8 cellular contexts compared by ENCODE assay signal in the genomic region with DNA sequence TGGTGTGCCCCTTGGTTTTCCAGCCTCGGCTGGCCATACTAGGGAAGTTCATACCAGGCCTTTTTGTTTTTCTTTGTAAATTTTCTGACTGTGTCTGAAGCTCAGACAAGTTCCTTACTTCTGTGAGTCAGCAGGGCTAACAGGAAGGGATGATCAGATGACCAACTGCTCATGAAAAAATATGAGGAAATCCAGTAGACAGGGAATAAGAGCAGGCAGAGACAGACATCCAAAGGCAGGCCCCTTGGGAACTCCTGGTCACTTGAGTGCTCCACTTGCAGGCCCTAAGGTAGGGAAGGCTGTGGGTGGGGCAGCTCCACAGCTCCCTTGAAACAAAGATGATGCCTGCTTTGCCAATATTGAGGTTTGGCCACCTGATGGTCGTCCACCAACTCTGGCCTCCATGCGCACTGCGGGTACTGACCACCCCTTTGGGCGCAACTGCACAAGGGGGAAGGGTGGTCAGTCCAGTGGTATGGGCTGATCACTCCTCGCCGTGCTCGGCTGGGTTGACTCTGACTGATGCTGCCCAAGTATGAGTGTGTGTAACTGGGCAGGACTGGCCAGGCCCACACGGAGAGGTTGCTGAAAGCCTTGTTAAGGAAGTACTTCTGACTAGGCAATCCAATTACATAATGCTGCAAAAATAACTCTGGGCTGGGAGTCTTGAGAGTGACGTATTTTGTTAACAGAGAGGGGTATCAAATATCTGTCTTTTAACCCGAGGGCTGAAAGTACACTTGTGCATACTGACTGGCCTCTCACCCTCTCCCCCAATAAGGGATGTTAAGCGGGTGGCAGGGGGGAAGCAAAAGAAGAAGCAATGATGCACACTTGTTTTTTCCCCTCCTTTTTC. TPM values are rescaled to one million over a fixed set of nuclear protein-coding genes. Genes with fewer than 3 reads are reported as not detected.
DNase-seq lines count a peak whose midpoint lies in the region; ATAC-seq and TF ChIP-seq lines count a peak whose summit lies in the region.

No MANE protein-coding gene starts in this region.

- H3K27ac Mint-ChIP-seq in HFFc6, result peak overlapping the region; percentile 100
- no peak overlapping the region for H3K27ac Mint-ChIP-seq in activated CD4-positive, alpha-beta memory T cell treated with anti-CD3 and anti-CD28 coated beads, Interleukin-2, amount 10 ng/mL, durations not matched to agents 7 days and 5 days
- H3K27ac Mint-ChIP-seq in CD4-positive, alpha-beta memory T cell, result peak overlapping the region in 1 of 7 donors; percentile 29

- no peak; the same call in 1 of the 2 replicates for TF ChIP-seq CTCF in HFFc6 (IDR thresholded peaks at IDR 0.05)

- peak overlapping the region; percentile 70 for H3K27ac ChIP-seq in SJCRH30
- no peak overlapping the region for H3K27ac ChIP-seq in CD4-positive, alpha-beta memory T cell (ENCODE audit: low read depth, low read length)

- peaks cover 25% of the 10 kb centered on the region for H3K4me1 ChIP-seq in SJCRH30
- H3K4me1 ChIP-seq in CD4-positive, alpha-beta memory T cell (ENCODE audit: insufficient read depth, low read length), result no peaks in the 10 kb centered on the region

- H3K9me3 ChIP-seq in SJCRH30 (replicated peaks), result no peaks in the 10 kb centered on the region
- no peaks in the 10 kb centered on the region for H3K9me3 ChIP-seq in CD4-positive, alpha-beta memory T cell (ENCODE audit: control insufficient read depth in 1 of 2, low read length in 2 of 2)

- H3K4me3 Mint-ChIP-seq in HFFc6, result peak overlapping the region; percentile 75
- no peak overlapping the region for H3K4me3 Mint-ChIP-seq in activated CD4-positive, alpha-beta memory T cell treated with anti-CD3 and anti-CD28 coated beads, Interleukin-2, amount 10 ng/mL, durations not matched to agents 7 days and 5 days
- no peak overlapping the region for H3K4me3 Mint-ChIP-seq in CD4-positive, alpha-beta memory T cell

- POLR2A ChIA-PET in activated CD4-positive, alpha-beta memory T cell treated with anti-CD3 and anti-CD28 coated beads, Interleukin-2, amount 10 ng/mL, durations not matched to agents 7 days and 5 days (lab: Charles Lee), result no interaction called here
- POLR2A ChIA-PET in CD4-positive, alpha-beta memory T cell (lab: Charles Lee; ENCODE audit: partially characterized antibody), result no interaction called here

- H3K36me3 Mint-ChIP-seq in HFFc6 (ENCODE audit: low read depth), result no peaks in the 10 kb centered on the region
- no peaks in the 10 kb centered on the region for H3K36me3 Mint-ChIP-seq in activated CD4-positive, alpha-beta memory T cell treated with anti-CD3 and anti-CD28 coated beads, Interleukin-2, amount 10 ng/mL, durations not matched to agents 7 days and 5 days (ENCODE audit: low read depth)
- H3K36me3 Mint-ChIP-seq in CD4-positive, alpha-beta memory T cell, result no peaks in the 10 kb centered on the region

- no peak for ATAC-seq in GM21717 (IDR thresholded peaks at IDR 0.05; ENCODE audit: unreplicated experiment)

- H3K36me3 ChIP-seq in SJCRH30, result no peaks in the 10 kb centered on the region
- no peaks in the 10 kb centered on the region for H3K36me3 ChIP-seq in CD4-positive, alpha-beta memory T cell (ENCODE audit: insufficient read depth, low read length)

- DNase-seq in HFFc6 (peak; percentile 93), SJCRH30 (peak; percentile 54 to 76), foreskin melanocyte (peak; percentile 85), renal cortical epithelial cell (ENCODE audit: low read depth) (peak; percentile 96)
- DNase-seq in activated CD4-positive, alpha-beta memory T cell treated with anti-CD3 and anti-CD28 coated beads, Interleukin-2, amount 10 ng/mL, durations not matched to agents 7 days and 5 days, result no peak
- DNase-seq in activated effector memory CD4-positive, alpha-beta T cell treated with Interleukin-2 at 50 U/mL for 16 hours, result no peak
- no peak for DNase-seq in CD4-positive, alpha-beta memory T cell

- H3K9me3 Mint-ChIP-seq in HFFc6, result no peaks in the 10 kb centered on the region
- no peaks in the 10 kb centered on the region for H3K9me3 Mint-ChIP-seq in activated CD4-positive, alpha-beta memory T cell treated with anti-CD3 and anti-CD28 coated beads, Interleukin-2, amount 10 ng/mL, durations not matched to agents 7 days and 5 days
- peaks cover 0 to under 1% (median 0%) of the 10 kb centered on the region in 8 donors for H3K9me3 Mint-ChIP-seq in CD4-positive, alpha-beta memory T cell

- 0 out of 2 replicates have a peak overlapping the region, but pooled peaks have one; percentile 9 for H3K4me3 ChIP-seq in SJCRH30
- no peak overlapping the region for H3K4me3 ChIP-seq in CD4-positive, alpha-beta memory T cell (ENCODE audit: low read length in 2 of 2)

- H3K4me1 Mint-ChIP-seq in HFFc6 (ENCODE audit: low read depth), result peaks cover 75% of the 10 kb centered on the region
- H3K4me1 Mint-ChIP-seq in activated CD4-positive, alpha-beta memory T cell treated with anti-CD3 and anti-CD28 coated beads, Interleukin-2, amount 10 ng/mL, durations not matched to agents 7 days and 5 days, result peaks cover 5% of the 10 kb centered on the region
- peaks cover 0 to 2% (median 0%) of the 10 kb centered on the region in 4 donors for H3K4me1 Mint-ChIP-seq in CD4-positive, alpha-beta memory T cell

- H3K27me3 Mint-ChIP-seq in HFFc6 (ENCODE audit: insufficient read depth), result peaks cover 5% of the 10 kb centered on the region; the same call in 1 of the 2 replicates
- H3K27me3 Mint-ChIP-seq in activated CD4-positive, alpha-beta memory T cell treated with anti-CD3 and anti-CD28 coated beads, Interleukin-2, amount 10 ng/mL, durations not matched to agents 7 days and 5 days, result peaks cover 48% of the 10 kb centered on the region
- H3K27me3 Mint-ChIP-seq in CD4-positive, alpha-beta memory T cell, result peaks cover 27 to 32% of the 10 kb centered on the region in 2 donors

- intact Hi-C loops in CD4-positive, alpha-beta memory T cell (cut with micrococcal nuclease), result no loop called here

- CTCF ChIA-PET in activated CD4-positive, alpha-beta memory T cell treated with anti-CD3 and anti-CD28 coated beads, Interleukin-2, amount 10 ng/mL, durations not matched to agents 7 days and 5 days (lab: Charles Lee), result no interaction called here
- CTCF ChIA-PET in CD4-positive, alpha-beta memory T cell (lab: Charles Lee; ENCODE audit: partially characterized antibody), result no interaction called here

- no peaks in the 10 kb centered on the region for H3K27me3 ChIP-seq in SJCRH30
- H3K27me3 ChIP-seq in CD4-positive, alpha-beta memory T cell (ENCODE audit: insufficient read depth, low read length), result peaks cover 6% of the 10 kb centered on the region

RNA-seq across cellular contexts. Expression of a gene that starts 20.8 kb away (rescaled TPM):
- total RNA-seq in HFFc6 (2021; fragmentation: NEBNext Ultra II Directional; extraction: Animal tissue kit (Norgen Biotek cat#: 25700)), result 10 to 100 TPM; 14.5 to 25.8 (median 15.8) TPM
- total RNA-seq in SJCRH30 (2014; rRNA removed; shearing (Covaris generic)), result 4.4 and 5.1 TPM in 2 replicates
- 4.5 and 14.2 TPM in 2 replicates for total RNA-seq in renal cortical epithelial cell
- total RNA-seq in activated CD4-positive, alpha-beta memory T cell treated with anti-CD3 and anti-CD28 coated beads, Interleukin-2, amount 10 ng/mL, durations not matched to agents 7 days and 5 days, result under 1 TPM; 0.38 to 0.43 TPM
- total RNA-seq in CD4-positive, alpha-beta memory T cell, result under 1 TPM; 0.69 to 0.99 TPM
- under 1 TPM; 0.01 to 0.03 TPM for polyA plus RNA-seq in CD4-positive, alpha-beta memory T cell

Comparison
In these comparisons a context has a peak if more than half of its experiments do, and no peak if none do; other contexts are left out.
1. DNase-seq: peak in HFFc6 (single experiment), SJCRH30 (2 of 2), foreskin melanocyte (single experiment) and renal cortical epithelial cell (single experiment); none in activated CD4-positive, alpha-beta memory T cell treated with anti-CD3 and anti-CD28 coated beads, Interleukin-2, amount 10 ng/mL, durations not matched to agents 7 days and 5 days (single experiment), activated effector memory CD4-positive, alpha-beta T cell treated with Interleukin-2 at 50 U/mL for 16 hours (single experiment) and CD4-positive, alpha-beta memory T cell (0 of 5).